In the genomic region with DNA sequence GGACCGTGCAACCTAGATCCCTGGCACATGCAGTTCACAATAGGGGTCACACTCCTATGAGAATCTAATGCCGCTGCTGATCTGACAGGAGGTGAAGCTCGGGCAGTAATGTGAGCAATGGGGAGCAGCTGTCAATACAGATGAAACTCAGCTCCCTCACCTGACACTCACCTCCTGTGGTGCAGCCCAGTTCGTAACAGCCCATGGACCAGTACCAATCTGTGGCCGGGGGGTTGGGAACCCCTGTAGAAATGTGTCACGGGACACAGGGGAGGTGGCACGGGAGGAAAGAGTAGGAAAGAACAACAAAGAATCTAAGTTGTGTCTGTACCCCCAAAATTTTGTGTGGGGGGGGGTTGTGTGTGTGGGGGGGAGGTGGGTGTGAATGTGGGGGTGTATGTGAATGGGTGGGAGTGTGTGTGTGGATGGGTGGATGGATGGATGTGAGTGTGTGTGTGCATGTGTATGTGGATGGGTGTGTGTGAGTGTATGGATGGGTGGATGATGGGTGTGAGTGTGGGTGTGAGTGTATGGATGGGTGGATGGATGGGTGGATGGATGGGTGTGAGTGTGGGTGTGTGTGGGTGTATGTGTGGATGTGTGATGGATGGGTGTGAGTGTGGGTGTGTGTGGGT, we compare ENCODE assay signal across 1 cellular context.
TF ChIP-seq lines count a peak whose summit lies in the region.

No MANE protein-coding gene starts in this region.

TF ChIP-seq in H1, 55 proteins besides CTCF, POLR2A, EP300 and RAD21:
- TF ChIP-seq SIRT6 (IDR thresholded peaks at IDR 0.05; ENCODE audit: low read length) (no peak), SAP30 (IDR thresholded peaks at IDR 0.05; ENCODE audit: insufficient read depth, insufficient replicate concordance, low read length) (no peak), SRF (IDR thresholded peaks at IDR 0.05; ENCODE audit: low read depth, low read length) (no peak), BRCA1 (IDR thresholded peaks at IDR 0.05; ENCODE audit: low read depth, low read length) (no peak)
